15 cellular contexts compared by ENCODE assay signal in the genomic region with DNA sequence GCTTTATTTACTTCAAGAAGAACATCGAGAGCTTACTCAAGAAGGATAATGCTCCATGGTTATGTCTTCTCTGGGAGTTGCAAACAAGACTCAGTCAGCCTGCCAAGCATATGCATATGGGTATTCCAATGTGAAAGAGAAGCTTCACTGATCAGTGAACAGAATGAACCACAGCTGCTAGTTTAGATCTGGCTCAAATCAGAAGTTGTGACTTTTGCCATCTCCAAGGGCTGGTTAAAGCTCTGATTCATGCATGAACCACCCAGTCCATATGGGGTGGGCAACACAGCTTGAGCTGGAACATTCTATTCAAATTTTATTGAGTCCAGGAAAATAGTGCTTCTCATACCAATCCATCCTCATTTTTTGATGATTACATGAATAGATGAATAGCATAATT.
"Had no signal": no experiment of that assay in that cellular context is flagged by ENCODE, and none has a peak within 500 bp of the region (broad histone marks: within the 10 kb centered on the region; RNA-seq: fewer than 3 reads in every experiment).

No MANE protein-coding gene starts in this region.

- H3K4me1 ChIP-seq: esophagus muscularis mucosa, foreskin keratinocyte, thyroid gland had no signal

- DNase-seq: activated CD4-positive, alpha-beta T cell treated with anti-CD3 and anti-CD28 coated beads, Interleukin-2, amount 50 U/mL, for 48 hours; amniotic stem cell; effector CD8-positive, alpha-beta T cell; foreskin keratinocyte; glutamatergic neuron; hypothalamus; nephron progenitor cell; nucleus accumbens; stimulated activated CD4-positive, alpha-beta T cell treated with anti-CD3 and anti-CD28 coated beads, Interleukin-2, amount 100 ng/mL, for 24 hours; stimulated activated naive CD4-positive, alpha-beta T cell treated with Interleukin-2 at 50 U/mL for 16 hours; thyroid gland had no signal

- H3K27me3 ChIP-seq: cardiac muscle cell, esophagus muscularis mucosa, foreskin keratinocyte, thyroid gland had no signal

- H3K36me3 ChIP-seq: cardiac muscle cell, esophagus muscularis mucosa, thyroid gland had no signal

- H3K9me3 ChIP-seq: thyroid gland had no signal

- ATAC-seq: foreskin keratinocyte, left lobe of liver had no signal

- H3K4me3 ChIP-seq: cardiac muscle cell, esophagus muscularis mucosa, lung, thyroid gland had no signal

- H3K27ac ChIP-seq: cardiac muscle cell, esophagus muscularis mucosa, foreskin keratinocyte, thyroid gland had no signal
